ENCODE assay signal across 9 cellular contexts in the genomic region with DNA sequence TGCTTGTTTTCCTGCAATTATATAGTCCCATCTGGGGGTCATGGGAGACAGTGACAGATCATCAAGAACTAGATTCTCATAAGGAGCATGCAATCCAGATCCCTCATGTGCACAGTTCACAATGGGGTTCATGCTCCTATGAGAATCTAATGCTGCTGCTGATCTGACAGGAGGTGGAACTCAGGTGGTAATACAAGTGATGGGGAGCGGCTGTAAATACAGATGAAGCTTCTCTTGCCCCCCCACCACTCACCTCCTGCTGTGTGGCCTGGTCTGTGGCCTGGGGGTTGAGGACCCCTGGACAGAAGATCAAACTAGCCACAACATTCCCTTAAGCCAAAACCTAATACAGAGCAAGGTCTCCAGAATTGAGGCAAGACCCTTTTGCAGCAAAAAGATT.
"Had no signal": no experiment of that assay in that cellular context is flagged by ENCODE, and none has a peak within 500 bp of the region (broad histone marks: within the 10 kb centered on the region; RNA-seq: fewer than 3 reads in every experiment).

No MANE protein-coding gene starts in this region.

- H3K4me2 ChIP-seq: GM23338 had no signal

- H3K9me3 ChIP-seq: HAP-1 had no signal

- H3K27ac Mint-ChIP-seq: GM23338, H9, HFFc6 had no signal

- H3K9me3 Mint-ChIP-seq: GM23338, H9, HFFc6 had no signal

- H2AFZ ChIP-seq: GM23248, GM23338 had no signal

- H3K4me1 ChIP-seq: HAP-1 had no signal

- DNase-seq: GM23248, GOT3, H7, H9, HCEC 1CT, HFFc6 had no signal

- ATAC-seq: GM23338, HCT116 had no signal

- H3K4me3 Mint-ChIP-seq: GM23338, H9, HFFc6 had no signal

- H3K27ac ChIP-seq: GM23248 had no signal

- H3K36me3 ChIP-seq: HAP-1 had no signal

- H3K4me3 ChIP-seq: GM23248, GM23338, HAP-1 had no signal
